24 cellular contexts compared by ENCODE assay signal in the genomic region with DNA sequence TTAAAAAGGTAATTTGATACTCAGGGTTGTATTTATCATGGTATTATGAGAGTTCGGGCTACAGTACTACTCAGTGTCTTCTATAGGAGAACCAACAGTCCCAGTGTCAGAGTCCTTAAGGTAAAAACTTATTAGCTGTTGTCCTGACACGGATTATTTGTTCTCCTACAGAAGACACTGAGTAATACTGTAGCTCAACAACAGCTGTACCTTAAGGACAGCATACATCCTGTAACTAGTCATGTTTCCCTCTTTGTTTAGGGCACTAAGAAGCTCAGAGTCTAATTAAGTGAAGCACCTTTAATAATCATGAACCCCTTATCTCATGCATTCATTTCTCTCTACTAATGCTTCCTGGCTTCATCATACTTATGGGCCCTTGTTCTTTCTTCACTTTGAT.
"Had no signal": no experiment of that assay in that cellular context is flagged by ENCODE, and none has a peak within 500 bp of the region (broad histone marks: within the 10 kb centered on the region; RNA-seq: fewer than 3 reads in every experiment).

No MANE protein-coding gene starts in this region.

- FAIRE-seq: endothelial cell of umbilical vein, kidney, pancreas, small intestine had no signal

- H2AFZ ChIP-seq: neural progenitor cell had no signal

- DNase-seq: colonic mucosa; dermis blood vessel endothelial cell; endodermal cell; gastrocnemius medialis; glutamatergic neuron; kidney; left cardiac atrium; left ventricle myocardium inferior; lower lobe of right lung; mesenchymal stem cell; midbrain; nucleus accumbens; pancreas; right cardiac atrium; small intestine; stimulated activated CD4-positive, alpha-beta T cell treated with anti-CD3 and anti-CD28 coated beads, Interleukin-12 subunit alpha, Interleukin-12 subunit beta, amount 100 ng/mL, for 4 hours; stimulated activated naive CD4-positive, alpha-beta T cell; stomach; substantia nigra; transverse colon had no signal

- H3K4me2 ChIP-seq: neural progenitor cell had no signal

- H3K27me3 ChIP-seq: colonic mucosa, gastrocnemius medialis, neural progenitor cell, pancreas, stomach, transverse colon had no signal

- ATAC-seq: gastrocnemius medialis; left cardiac atrium; lower lobe of right lung; natural killer cell treated with Interleukin-12 subunit alpha and Interleukin-12 subunit beta and Interleukin-15 and Interleukin-18, amount 100 ng/mL, for 72 hours; pancreas; right cardiac atrium had no signal

- H3K4me3 ChIP-seq: colonic mucosa, gastrocnemius medialis, left ventricle myocardium inferior, lower lobe of right lung, neural progenitor cell, pancreas, stomach, thoracic aorta, transverse colon had no signal

- H3K27ac ChIP-seq: colonic mucosa, gastrocnemius medialis, left ventricle myocardium inferior, lower lobe of right lung, neural progenitor cell, pancreas, stomach, thoracic aorta, transverse colon had no signal

- H3K9me3 ChIP-seq: colonic mucosa, gastrocnemius medialis, left ventricle myocardium inferior, lower lobe of right lung, pancreas, stomach, thoracic aorta, transverse colon had no signal

- H3K36me3 ChIP-seq: colonic mucosa, gastrocnemius medialis, left ventricle myocardium inferior, lower lobe of right lung, neural progenitor cell, pancreas, stomach, thoracic aorta, transverse colon had no signal

- H3K9ac ChIP-seq: neural progenitor cell had no signal

- H3K4me1 ChIP-seq: colonic mucosa, gastrocnemius medialis, left ventricle myocardium inferior, neural progenitor cell, pancreas, stomach, transverse colon had no signal
